Comparison of ENCODE assay signal across 2 cellular contexts in genomic region chr10:62037890-62038608, GRCh38.
TF ChIP-seq lines count a peak whose summit lies in the region.

No MANE protein-coding gene starts in this region.

TF ChIP-seq in SK-N-SH, 30 proteins besides CTCF, POLR2A, EP300 and RAD21 (continued from another document):
- TF ChIP-seq, protein P1, sequence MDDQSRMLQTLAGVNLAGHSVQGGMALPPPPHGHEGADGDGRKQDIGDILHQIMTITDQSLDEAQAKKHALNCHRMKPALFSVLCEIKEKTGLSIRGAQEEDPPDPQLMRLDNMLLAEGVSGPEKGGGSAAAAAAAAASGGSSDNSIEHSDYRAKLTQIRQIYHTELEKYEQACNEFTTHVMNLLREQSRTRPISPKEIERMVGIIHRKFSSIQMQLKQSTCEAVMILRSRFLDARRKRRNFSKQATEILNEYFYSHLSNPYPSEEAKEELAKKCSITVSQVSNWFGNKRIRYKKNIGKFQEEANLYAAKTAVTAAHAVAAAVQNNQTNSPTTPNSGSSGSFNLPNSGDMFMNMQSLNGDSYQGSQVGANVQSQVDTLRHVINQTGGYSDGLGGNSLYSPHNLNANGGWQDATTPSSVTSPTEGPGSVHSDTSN (IDR thresholded peaks at IDR 0.05): no peak
- no peak for TF ChIP-seq ZBTB33 (IDR thresholded peaks at IDR 0.05; ENCODE audit: borderline replicate concordance, low read depth)
- TF ChIP-seq FOXJ3 (CRISPR knock-in tag; IDR thresholded peaks at IDR 0.05): no peak
- TF ChIP-seq, protein P2, sequence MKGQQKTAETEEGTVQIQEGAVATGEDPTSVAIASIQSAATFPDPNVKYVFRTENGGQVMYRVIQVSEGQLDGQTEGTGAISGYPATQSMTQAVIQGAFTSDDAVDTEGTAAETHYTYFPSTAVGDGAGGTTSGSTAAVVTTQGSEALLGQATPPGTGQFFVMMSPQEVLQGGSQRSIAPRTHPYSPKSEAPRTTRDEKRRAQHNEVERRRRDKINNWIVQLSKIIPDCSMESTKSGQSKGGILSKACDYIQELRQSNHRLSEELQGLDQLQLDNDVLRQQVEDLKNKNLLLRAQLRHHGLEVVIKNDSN (IDR thresholded peaks at IDR 0.05; ENCODE audit: borderline replicate concordance, low read depth): no peak
- TF ChIP-seq, protein P3, sequence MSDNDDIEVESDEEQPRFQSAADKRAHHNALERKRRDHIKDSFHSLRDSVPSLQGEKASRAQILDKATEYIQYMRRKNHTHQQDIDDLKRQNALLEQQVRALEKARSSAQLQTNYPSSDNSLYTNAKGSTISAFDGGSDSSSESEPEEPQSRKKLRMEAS (IDR thresholded peaks at IDR 0.05; ENCODE audit: low read depth): no peak
- no peak for TF ChIP-seq ELF1 (IDR thresholded peaks at IDR 0.05)
- no peak for TF ChIP-seq NRF1 (IDR thresholded peaks at IDR 0.05; ENCODE audit: low read depth, low read length)
- no peak for TF ChIP-seq TCF12 (IDR thresholded peaks at IDR 0.05)
- TF ChIP-seq, protein P4, sequence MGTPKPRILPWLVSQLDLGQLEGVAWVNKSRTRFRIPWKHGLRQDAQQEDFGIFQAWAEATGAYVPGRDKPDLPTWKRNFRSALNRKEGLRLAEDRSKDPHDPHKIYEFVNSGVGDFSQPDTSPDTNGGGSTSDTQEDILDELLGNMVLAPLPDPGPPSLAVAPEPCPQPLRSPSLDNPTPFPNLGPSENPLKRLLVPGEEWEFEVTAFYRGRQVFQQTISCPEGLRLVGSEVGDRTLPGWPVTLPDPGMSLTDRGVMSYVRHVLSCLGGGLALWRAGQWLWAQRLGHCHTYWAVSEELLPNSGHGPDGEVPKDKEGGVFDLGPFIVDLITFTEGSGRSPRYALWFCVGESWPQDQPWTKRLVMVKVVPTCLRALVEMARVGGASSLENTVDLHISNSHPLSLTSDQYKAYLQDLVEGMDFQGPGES (IDR thresholded peaks at IDR 0.05; ENCODE audit: low read depth, low read length): no peak
- no peak for TF ChIP-seq FOXM1 (IDR thresholded peaks at IDR 0.05; ENCODE audit: low read depth)
TF ChIP-seq in SK-N-SH: peak in this region for 0.

TF ChIP-seq in SK-N-SH treated with all-trans-retinoic acid at 6 μM for 48 hours, 23 proteins besides CTCF, POLR2A, EP300 and RAD21 (continued from another document):
- no peak for TF ChIP-seq TSHZ2 (CRISPR knock-in tag; IDR thresholded peaks at IDR 0.05)
- no peak for TF ChIP-seq ARNTL (CRISPR knock-in tag; IDR thresholded peaks at IDR 0.05; ENCODE audit: borderline replicate concordance, low read depth)
- TF ChIP-seq ISL1 (CRISPR knock-in tag; IDR thresholded peaks at IDR 0.05): no peak
